Comparison of ENCODE assay signal across 9 cellular contexts in genomic region chr7:136618788-136619187, GRCh38.
"Had no signal": no experiment of that assay in that cellular context is flagged by ENCODE, and none has a peak within 500 bp of the region (broad histone marks: within the 10 kb centered on the region; RNA-seq: fewer than 3 reads in every experiment).

No MANE protein-coding gene starts in this region.

- FAIRE-seq: H54, HTR-8/SVneo, K562 had no signal

- H3K27ac ChIP-seq: GM23248 had no signal

- DNase-seq: GM23248, GOT3, H9, HCEC 1CT, IMR-90, KG1 had no signal

- H3K9ac ChIP-seq: GM23248 had no signal

- H3K27ac Mint-ChIP-seq: H9 had no signal

- H3K4me3 ChIP-seq: GM23248, K562 had no signal

- H3K4me3 Mint-ChIP-seq: H9 had no signal

- H2AFZ ChIP-seq: GM23248 had no signal
